ENCODE assay signal across 8 cellular contexts in the genomic region with DNA sequence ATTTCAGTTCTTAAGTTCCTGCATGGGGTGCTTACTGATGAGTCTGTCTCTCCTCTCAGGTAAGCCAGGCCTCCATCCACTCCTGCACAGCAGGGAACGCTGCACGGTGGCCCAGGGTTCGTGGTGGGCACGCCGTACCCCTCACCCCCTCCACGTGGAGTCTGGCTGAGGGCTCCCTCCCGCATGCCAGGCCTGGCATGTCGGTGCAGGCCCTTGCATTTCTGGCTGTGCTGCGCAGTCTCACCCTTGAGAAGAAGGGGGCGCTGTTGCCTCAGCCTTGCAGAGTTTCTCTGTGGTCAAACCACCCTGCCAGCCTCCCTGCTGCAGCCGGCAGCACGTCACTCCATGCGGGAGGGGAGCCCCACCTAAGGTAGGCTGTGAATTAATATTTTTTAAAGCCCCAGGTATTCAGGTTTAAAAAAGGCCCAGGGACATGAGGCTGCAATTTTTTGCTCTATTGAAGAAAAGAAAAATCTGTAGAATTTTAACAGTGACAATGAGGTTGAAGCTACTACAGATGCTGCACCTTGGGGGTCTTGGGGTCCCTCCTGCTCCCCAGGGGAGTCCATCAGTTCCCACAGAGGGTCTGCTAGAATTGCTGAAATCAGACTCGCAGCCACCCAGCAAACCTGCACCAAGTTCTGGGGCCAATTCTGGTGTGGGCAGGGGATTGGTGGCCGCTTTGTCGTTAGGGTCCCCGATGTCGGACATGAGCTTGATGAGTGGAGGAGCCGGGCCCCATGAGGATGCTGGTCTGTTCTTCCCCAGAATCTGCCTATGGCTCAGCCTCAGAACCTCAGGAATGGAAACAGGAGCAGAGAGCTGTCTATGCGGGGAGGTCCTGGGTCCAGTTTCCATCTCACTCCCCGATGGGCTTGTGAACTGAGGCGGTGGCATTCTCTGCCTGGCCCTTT.
DNase-seq lines count a peak whose midpoint lies in the region; ATAC-seq and TF ChIP-seq lines count a peak whose summit lies in the region.

No MANE protein-coding gene starts in this region.

- peak; percentile 89 for ATAC-seq in GM18868 (IDR thresholded peaks at IDR 0.05; ENCODE audit: unreplicated experiment)
- peak; percentile 83 for ATAC-seq in HG03097 (IDR thresholded peaks at IDR 0.05; ENCODE audit: low FRiP score, unreplicated experiment)

- DNase-seq in AG10803 (ENCODE audit: low read depth) (peak; percentile 68), NCI-H2107 (lab: John Stamatoyannopoulos, UW) (peak; percentile 89), caudate nucleus (lab: John Stamatoyannopoulos, UW) (peak in 55 of 61 donors; percentile 2 to 79 (median 45)), kidney glomerular epithelial cell (lab: John Stamatoyannopoulos, UW) (peak; percentile 75)
- DNase-seq in stimulated activated CD4-positive, alpha-beta T cell treated with anti-CD3 and anti-CD28 coated beads, Interleukin-1b, Interleukin-23, amount 100 ng/mL, for 24 hours (ENCODE audit: low read depth in 4 of 4, low spot score in 1 of 4), result peak; percentile 23 to 47 (median 35)

- no peak overlapping the region for H3K27ac ChIP-seq in caudate nucleus (ENCODE audit: low read depth, low read length)

- TF ChIP-seq CTCF in AG10803 (conservative IDR thresholded peaks at IDR 0.05; ENCODE audit: low read length) (peak; percentile 80), WI38 (IDR thresholded peaks at IDR 0.05; ENCODE audit: low read depth, low read length) (peak; percentile 71)

- H3K4me3 ChIP-seq in AG10803 (ENCODE audit: low read length) (no peak overlapping the region), WI38 (ENCODE audit: low read depth, low read length) (no peak overlapping the region)

Comparison
In these comparisons a context has a peak if more than half of its experiments do, and no peak if none do; other contexts are left out.
1. DNase-seq: peak in every context shown above with its lines; median percentile 89 in NCI-H2107; 75 in kidney glomerular epithelial cell; 68 in AG10803; 45 in caudate nucleus; 35 in stimulated activated CD4-positive, alpha-beta T cell treated with anti-CD3 and anti-CD28 coated beads, Interleukin-1b, Interleukin-23, amount 100 ng/mL, for 24 hours.